Comparison of ENCODE assay signal across 11 cellular contexts in the genomic region with DNA sequence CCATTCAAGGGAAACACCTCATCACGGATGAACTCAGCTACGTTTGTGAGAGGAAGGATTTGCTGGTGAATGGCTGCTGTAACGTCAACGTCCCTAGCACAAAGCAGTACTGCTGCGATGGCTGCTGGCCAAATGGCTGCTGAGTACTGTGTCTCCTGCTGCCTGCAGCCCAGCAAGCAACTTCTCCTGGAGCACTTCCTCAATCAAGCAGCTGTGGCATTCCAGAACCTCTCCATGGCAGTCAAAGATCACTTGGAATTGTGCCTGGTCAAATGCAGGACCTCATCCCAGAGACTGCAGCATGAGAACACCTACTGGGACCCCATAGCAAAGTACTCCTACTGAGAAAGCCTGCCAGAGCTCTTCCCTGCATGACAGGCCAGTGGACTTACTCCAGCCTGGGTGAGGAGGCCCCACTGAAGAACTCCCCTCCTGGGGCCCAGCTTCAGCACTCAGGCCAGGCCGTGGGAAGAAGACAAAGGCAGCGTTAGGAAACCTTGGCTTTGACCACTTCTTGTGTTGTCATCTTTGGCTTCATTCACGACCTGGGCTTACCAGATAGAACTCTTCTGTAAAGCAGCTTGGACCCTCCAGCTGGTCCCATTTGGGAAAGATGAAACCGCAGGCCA.
"Had no signal": no experiment of that assay in that cellular context is flagged by ENCODE, and none has a peak within 500 bp of the region (broad histone marks: within the 10 kb centered on the region; RNA-seq: fewer than 3 reads in every experiment).

No MANE protein-coding gene starts in this region.

- H3K27me3 ChIP-seq: gastroesophageal sphincter had no signal

- H3K27ac ChIP-seq: epithelial cell of prostate, gastroesophageal sphincter, thoracic aorta had no signal

- H3K36me3 ChIP-seq: thoracic aorta had no signal

- H3K9me3 ChIP-seq: gastroesophageal sphincter, thoracic aorta had no signal

- H3K4me1 ChIP-seq: gastroesophageal sphincter had no signal

- H3K4me3 ChIP-seq: gastroesophageal sphincter, thoracic aorta had no signal

- DNase-seq: activated CD4-positive, alpha-beta T cell treated with anti-CD3 and anti-CD28 coated beads, Interleukin-2, amount 10 ng/mL, durations not matched to agents 7 days and 5 days; activated CD4-positive, CD25-positive, alpha-beta regulatory T cell; activated CD8-positive, alpha-beta memory T cell treated with anti-CD3 and anti-CD28 coated beads, Interleukin-2, amount 50 U/mL, for 48 hours; activated naive CD8-positive, alpha-beta T cell treated with anti-CD3 and anti-CD28 coated beads for 36 hours; islet precursor cell; posterior cingulate gyrus; retina; stimulated activated CD4-positive, alpha-beta T cell treated with anti-CD3 and anti-CD28 coated beads, Interleukin-1b, Interleukin-23, amount 100 ng/mL, for 48 hours had no signal

- ATAC-seq: gastroesophageal sphincter had no signal
